26 cellular contexts compared by ENCODE assay signal in genomic region chr13:107124730-107125129, GRCh38.
"Had no signal": no experiment of that assay in that cellular context is flagged by ENCODE, and none has a peak within 500 bp of the region (broad histone marks: within the 10 kb centered on the region; RNA-seq: fewer than 3 reads in every experiment).

No MANE protein-coding gene starts in this region.

- H3K79me2 ChIP-seq: parathyroid adenoma had no signal

- DNase-seq: immature natural killer cell; kidney; left colon; left lung; lower lobe of right lung; mammary epithelial cell; naive B cell; natural killer cell; nephron progenitor cell; occipital lobe; right lobe of liver; stimulated activated CD4-positive, alpha-beta T cell treated with anti-CD3 and anti-CD28 coated beads, Interleukin-1b, Interleukin-23, amount 100 ng/mL, for 48 hours; stimulated activated CD4-positive, alpha-beta T cell treated with anti-CD3 and anti-CD28 coated beads, Interleukin-2, amount 100 ng/mL, for 48 hours; stimulated activated CD4-positive, alpha-beta T cell treated with anti-CD3 and anti-CD28 coated beads, Interleukin-4, amount 100 ng/mL, for 4 hours; stimulated activated CD8-positive, alpha-beta memory T cell treated with anti-CD3 and anti-CD28 coated beads, Interleukin-4, amount 100 ng/mL, for 48 hours; stimulated activated naive CD4-positive, alpha-beta T cell treated with Interleukin-2 at 50 U/mL for 16 hours; stimulated activated naive CD8-positive, alpha-beta T cell treated with anti-CD3 and anti-CD28 coated beads, Interleukin-15, amount 100 ng/mL, for 72 hours; substantia nigra; uterus had no signal

- H3K9me3 ChIP-seq: lower lobe of right lung, neutrophil, right lobe of liver, tibial nerve, uterus had no signal

- H3K27ac ChIP-seq: left lung, lower lobe of right lung, neural progenitor cell, neutrophil, parathyroid adenoma, right atrium auricular region, right lobe of liver, tibial nerve, uterus had no signal

- ATAC-seq: left colon; lower lobe of right lung; natural killer cell; stimulated activated memory B cell treated with anti-CD40 and anti-IgM and Interleukin-4, amounts not matched to agents 10 μg/mL and 1 μg/mL and 100 μg/mL, for 72 hours; stimulated activated naive CD8-positive, alpha-beta T cell treated with anti-CD3 and anti-CD28 coated beads, Interleukin-15, amount 100 ng/mL, for 72 hours had no signal

- H3K4me1 ChIP-seq: left lung, lower lobe of right lung, parathyroid adenoma, right atrium auricular region, right lobe of liver, tibial nerve, uterus had no signal

- H3K27me3 ChIP-seq: left lung, neural progenitor cell, neutrophil, right atrium auricular region, right lobe of liver, tibial nerve, uterus had no signal

- H3K4me2 ChIP-seq: neural progenitor cell, smooth muscle cell had no signal

- H3K9ac ChIP-seq: neural progenitor cell, parathyroid adenoma had no signal

- H3K4me3 ChIP-seq: left lung, lower lobe of right lung, neural progenitor cell, right atrium auricular region, right lobe of liver, smooth muscle cell, tibial nerve, uterus had no signal

- H2AFZ ChIP-seq: neural progenitor cell, parathyroid adenoma had no signal

- H3K36me3 ChIP-seq: left lung, lower lobe of right lung, neural progenitor cell, neutrophil, right atrium auricular region, right lobe of liver, tibial nerve, uterus had no signal
